20 cellular contexts compared by ENCODE assay signal in genomic region chr20:50247196-50248094, GRCh38. TPM values are rescaled to one million over a fixed set of nuclear protein-coding genes. Genes with fewer than 3 reads are reported as not detected.
DNase-seq lines count a peak whose midpoint lies in the region; ATAC-seq and TF ChIP-seq lines count a peak whose summit lies in the region.
"Had no signal": no experiment of that assay in that cellular context is flagged by ENCODE, and none has a peak within 500 bp of the region (broad histone marks: within the 10 kb centered on the region; RNA-seq: fewer than 3 reads in every experiment).

No MANE protein-coding gene starts in this region.

- H3K36me3 ChIP-seq in PC-3 (ENCODE audit: low read depth, low read length) (no peaks in the 10 kb centered on the region), esophagus (ENCODE audit: control insufficient read depth in 2 of 2, insufficient read depth in 2 of 2, low read length in 1 of 2) (no peaks in the 10 kb centered on the region), prostate gland (no peaks in the 10 kb centered on the region)
- H3K36me3 ChIP-seq: ovary, Peyer's patch, sigmoid colon had no signal

- H3K4me3 ChIP-seq in PC-3 (ENCODE audit: low read length), result no peak overlapping the region
- no peak overlapping the region for H3K4me3 ChIP-seq in esophagus (ENCODE audit: low read depth in 1 of 2, low read length in 2 of 2)
- H3K4me3 ChIP-seq in prostate gland, result no peak overlapping the region
- H3K4me3 ChIP-seq: dorsolateral prefrontal cortex, ovary, Peyer's patch, sigmoid colon had no signal

- DNase-seq in AG20443 (ENCODE audit: low spot score), result peak; percentile 47
- DNase-seq in PC-3, result no peak
- DNase-seq in prostate gland (ENCODE audit: low spot score), result no peak
- no peak for DNase-seq in ureter (ENCODE audit: low spot score)
- no peak for DNase-seq in activated CD4-positive, alpha-beta T cell treated with anti-CD3 and anti-CD28 coated beads, Interleukin-2, amount 50 U/mL, for 48 hours
- no peak for DNase-seq in activated T-cell treated with anti-CD3 and anti-CD28 coated beads, Interleukin-2, amount 50 U/mL, for 48 hours
- DNase-seq in NCI-H345 treated with DMSO at 0.1 percent for 48 hours (lab: John Stamatoyannopoulos, UW; ENCODE audit: unreplicated experiment), result no peak
- DNase-seq: activated effector memory CD4-positive, alpha-beta T cell treated with anti-CD3 and anti-CD28 coated beads, Interleukin-2, amount 50 U/mL, for 16 hours; CD8-positive, alpha-beta T cell; DMS79; dorsolateral prefrontal cortex; H7; NCI-H82; ovary; sigmoid colon; SK-N-SH; stimulated activated CD4-positive, alpha-beta T cell treated with anti-CD3 and anti-CD28 coated beads, Interleukin-1b, Interleukin-23, amount 100 ng/mL, for 48 hours; stimulated activated naive CD4-positive, alpha-beta T cell treated with Interleukin-2 at 50 U/mL for 16 hours had no signal

- H3K27me3 ChIP-seq in PC-3 (ENCODE audit: low read length) (no peaks in the 10 kb centered on the region), esophagus (ENCODE audit: control insufficient read depth in 1 of 2, insufficient read depth in 2 of 2, low read length in 2 of 2) (no peaks in the 10 kb centered on the region), prostate gland (replicated peaks; ENCODE audit: insufficient read depth) (no peaks in the 10 kb centered on the region)
- H3K27me3 ChIP-seq: dorsolateral prefrontal cortex, ovary, Peyer's patch, sigmoid colon had no signal

- 83 to 85% methylated on average over 9 of the region's 9 CpGs for WGBS in esophagus, 2 donors
- 89% methylated on average over 9 of the region's 9 CpGs for WGBS in prostate gland

- no peaks in the 10 kb centered on the region for H4K20me1 ChIP-seq in PC-3 (ENCODE audit: low read length)

- POLR2A ChIA-PET in PC-3 (lab: Charles Lee; ENCODE audit: unreplicated experiment), result no interaction called here

- no TSS peak for BruUV-seq in PC-3 (replicated peaks; lab: Mats Ljungman, UMichigan)

- H3F3A ChIP-seq in PC-3 (ENCODE audit: low read length, unreplicated experiment), result peaks cover 5% of the 10 kb centered on the region

- H3K9me2 ChIP-seq in PC-3 (replicated peaks; ENCODE audit: low read length), result no peaks in the 10 kb centered on the region
- H3K9me2 ChIP-seq: SK-N-SH had no signal

- no peak for TF ChIP-seq POLR2A in prostate gland (IDR thresholded peaks at IDR 0.05)

- ATAC-seq in PC-3, result no peak
- ATAC-seq: CD8-positive, alpha-beta T cell had no signal

- CTCF ChIA-PET in PC-3 (lab: Charles Lee), result no interaction called here

- no peaks in the 10 kb centered on the region for H3K79me2 ChIP-seq in PC-3 (ENCODE audit: low read length)

- peak overlapping the region; percentile 41 for H2AFZ ChIP-seq in PC-3 (ENCODE audit: low read length)

- H3K9ac ChIP-seq in PC-3 (ENCODE audit: low read length), result 0 out of 2 replicates have a peak overlapping the region, but pooled peaks have one; percentile 8
- H3K9ac ChIP-seq: SK-N-SH had no signal

- H3K4me1 ChIP-seq in PC-3 (ENCODE audit: insufficient read depth, low read length), result peaks cover 68% of the 10 kb centered on the region
- H3K4me1 ChIP-seq in esophagus (ENCODE audit: control insufficient read depth in 2 of 2, insufficient read depth in 2 of 2, low read length in 1 of 2), result peaks cover 9 to 33% of the 10 kb centered on the region in 2 donors
- H3K4me1 ChIP-seq in prostate gland (replicated peaks), result peaks cover 11% of the 10 kb centered on the region
- H3K4me1 ChIP-seq: sigmoid colon had no signal

- H3K9me3 ChIP-seq in PC-3 (ENCODE audit: low read length) (no peaks in the 10 kb centered on the region), esophagus (ENCODE audit: control insufficient read depth in 2 of 2, insufficient read depth in 1 of 2, low read depth in 1 of 2, low read length in 1 of 2) (no peaks in the 10 kb centered on the region), prostate gland (no peaks in the 10 kb centered on the region)
- H3K9me3 ChIP-seq: ovary, Peyer's patch, sigmoid colon, SK-N-SH had no signal

- H3K4me2 ChIP-seq in PC-3 (ENCODE audit: low read length), result peak overlapping the region; percentile 52
- H3K4me2 ChIP-seq: SK-N-SH had no signal

- peak overlapping the region; percentile 75 for H3K27ac ChIP-seq in PC-3 (ENCODE audit: low read length)
- H3K27ac ChIP-seq in esophagus (ENCODE audit: low read depth in 2 of 2, low read length in 1 of 2), result peak overlapping the region; percentile 81 to 95
- peak overlapping the region; percentile 71 to 73 for H3K27ac ChIP-seq in prostate gland
- H3K27ac ChIP-seq: ovary, sigmoid colon had no signal

- TF ChIP-seq CTCF in PC-3 (conservative IDR thresholded peaks at IDR 0.05; ENCODE audit: low read depth, low read length) (no peak), prostate gland (IDR thresholded peaks at IDR 0.05) (no peak)

- intact Hi-C loops in PC-3 (cut with micrococcal nuclease), result no loop called here
- intact Hi-C loops in prostate gland (cut with DNase I), result no loop called here

RNA-seq across cellular contexts. Expression of gene CEBPB, which starts 56.8 kb away (rescaled TPM):
- 103 and 122 TPM in 2 replicates for total RNA-seq in PC-3 (2014; rRNA removed)
- 10 to 100 TPM in 1 of 2 donors, 1 to 10 TPM in 1; 6.9 to 19.6 TPM for polyA plus RNA-seq in esophagus
- total RNA-seq in prostate gland, result 10 to 100 TPM; 72.8 to 77.2 TPM
- 59.3 TPM for total RNA-seq in ureter
